ENCODE assay signal across 20 cellular contexts in the genomic region with DNA sequence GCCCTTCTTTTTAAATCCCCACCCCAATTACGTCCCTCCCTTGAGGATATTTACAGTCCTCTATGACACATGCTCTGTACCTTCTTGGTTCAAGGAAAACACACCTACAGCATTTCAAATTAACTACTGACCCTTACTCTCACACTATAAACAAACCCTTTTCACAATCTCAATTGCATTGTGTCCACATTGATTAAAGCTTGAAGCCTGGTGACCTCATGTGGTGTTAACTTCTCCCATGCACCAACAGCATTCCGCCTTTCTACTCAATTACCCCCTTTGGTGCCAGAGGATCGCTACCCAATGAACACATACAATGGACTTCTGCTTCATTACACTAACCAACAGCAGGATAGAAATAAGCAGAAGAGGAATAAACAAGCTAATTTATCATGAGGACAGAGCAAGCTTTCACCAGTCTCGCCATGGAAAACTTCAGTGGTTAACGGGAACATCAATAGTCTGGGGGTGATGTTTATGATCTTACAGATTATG. TPM values are rescaled to one million over a fixed set of nuclear protein-coding genes. Genes with fewer than 3 reads are reported as not detected.
A peak's percentile ranks its signal among the peaks of the same experiment; 100 is the strongest.
DNase-seq lines count a peak whose midpoint lies in the region; ATAC-seq and TF ChIP-seq lines count a peak whose summit lies in the region.
"Had no signal": no experiment of that assay in that cellular context is flagged by ENCODE, and none has a peak within 500 bp of the region (broad histone marks: within the 10 kb centered on the region; RNA-seq: fewer than 3 reads in every experiment).

No MANE protein-coding gene starts in this region.

- DNase-seq in COR-L47 (lab: John Stamatoyannopoulos, UW) (peak; percentile 94), NCI-H2029 treated with DMSO at 0.1 percent for 48 hours (lab: John Stamatoyannopoulos, UW) (peak; percentile 48), caudate nucleus (lab: John Stamatoyannopoulos, UW) (peak in 7 of 61 donors; percentile 3 to 47 (median 17)), testis (no peak), left lung (no peak), smooth muscle cell (lab: John Stamatoyannopoulos, UW; ENCODE audit: unreplicated experiment) (no peak)
- DNase-seq: activated CD4-positive, alpha-beta T cell treated with anti-CD3 and anti-CD28 coated beads for 36 hours; activated CD8-positive, alpha-beta memory T cell treated with anti-CD3 and anti-CD28 coated beads, Interleukin-2, amount 50 U/mL, for 48 hours; CD4-positive, alpha-beta T cell; cerebellar nuclear complex; foreskin keratinocyte; stimulated activated CD4-positive, alpha-beta T cell treated with anti-CD3 and anti-CD28 coated beads, Interleukin-4, amount 100 ng/mL, for 4 hours; T-helper 9 cell; upper lobe of right lung had no signal

- intact Hi-C loops in testis (cut with DNase I; ENCODE audit: low total_unique reads) (no loop called here), left lung (cut with DNase I) (no loop called here)

- H3K4me2 ChIP-seq in smooth muscle cell = no peak overlapping the region

- H3K27me3 ChIP-seq in muscle layer of colon (ENCODE audit: control insufficient read depth in 1 of 2, insufficient read depth in 2 of 2, low read length in 2 of 2) (no peaks in the 10 kb centered on the region), testis (no peaks in the 10 kb centered on the region), left lung (no peaks in the 10 kb centered on the region), smooth muscle cell (ENCODE audit: low read depth) (no peaks in the 10 kb centered on the region)
- H3K27me3 ChIP-seq: foreskin keratinocyte, neutrophil, SJSA1, upper lobe of right lung had no signal

- 91 to 92% methylated on average over 5 of the region's 5 CpGs for WGBS in testis, 2 donors
- whole genome bisulfite sequencing in smooth muscle cell (ENCODE audit: low lambda C conversion rate) = 90% methylated on average over 5 of the region's 5 CpGs

- TF ChIP-seq POLR2A in testis (IDR thresholded peaks at IDR 0.05) = no peak

- ATAC-seq in left lung = no peak
- ATAC-seq in HG03139 (IDR thresholded peaks at IDR 0.05; ENCODE audit: unreplicated experiment) = no peak
- ATAC-seq: activated CD4-positive, alpha-beta T cell treated with anti-CD3 and anti-CD28 coated beads for 36 hours; foreskin keratinocyte; upper lobe of right lung had no signal

- H3F3A ChIP-seq in smooth muscle cell (ENCODE audit: low read depth) = peaks cover 16% of the 10 kb centered on the region

- H3K36me3 ChIP-seq in muscle layer of colon (ENCODE audit: insufficient read depth, low read length) (no peaks in the 10 kb centered on the region), testis (ENCODE audit: low read depth, missing control alignments) (no peaks in the 10 kb centered on the region), left lung (no peaks in the 10 kb centered on the region), smooth muscle cell (ENCODE audit: low read depth) (no peaks in the 10 kb centered on the region)
- H3K36me3 ChIP-seq: neutrophil, SJSA1, upper lobe of right lung had no signal

- TF ChIP-seq CTCF in testis (IDR thresholded peaks at IDR 0.05) (no peak), left lung (IDR thresholded peaks at IDR 0.05) (no peak), smooth muscle cell (IDR thresholded peaks at IDR 0.05; ENCODE audit: borderline replicate concordance, insufficient read depth, poor library complexity, severe bottlenecking) (no peak)

- H3K79me2 ChIP-seq in smooth muscle cell (ENCODE audit: low read depth) = peaks cover 86% of the 10 kb centered on the region

- H3K9me3 ChIP-seq in muscle layer of colon (ENCODE audit: low read length) (no peaks in the 10 kb centered on the region), testis (no peaks in the 10 kb centered on the region), left lung (no peaks in the 10 kb centered on the region), smooth muscle cell (replicated peaks; ENCODE audit: low read depth) (no peaks in the 10 kb centered on the region)
- H3K9me3 ChIP-seq: neutrophil, SJSA1, upper lobe of right lung had no signal

- H3K27ac ChIP-seq in caudate nucleus (ENCODE audit: low read depth, low read length) (peak overlapping the region; percentile 8), muscle layer of colon (ENCODE audit: low read depth, low read length) (peak overlapping the region; percentile 24), testis (no peak overlapping the region), left lung (no peak overlapping the region), smooth muscle cell (ENCODE audit: low read depth) (no peak overlapping the region)
- H3K27ac ChIP-seq: foreskin keratinocyte, neutrophil, SJSA1, upper lobe of right lung had no signal

- H3K4me1 ChIP-seq in muscle layer of colon (ENCODE audit: insufficient read depth, low read length) (peaks cover 79% of the 10 kb centered on the region), testis (no peaks in the 10 kb centered on the region), left lung (peaks cover 3 to 22% of the 10 kb centered on the region in 2 donors), smooth muscle cell (ENCODE audit: low read depth) (peaks cover 86% of the 10 kb centered on the region)

- H3K4me3 ChIP-seq in muscle layer of colon (ENCODE audit: low read depth in 1 of 2, low read length in 2 of 2) (no peak overlapping the region), testis (no peak overlapping the region), left lung (no peak overlapping the region), smooth muscle cell (no peak overlapping the region)
- H3K4me3 ChIP-seq: lung, SJSA1, upper lobe of right lung had no signal

- no peak overlapping the region for H3K9ac ChIP-seq in muscle layer of colon (ENCODE audit: low read length)
- no peak overlapping the region for H3K9ac ChIP-seq in smooth muscle cell (ENCODE audit: low read depth)

- H4K20me1 ChIP-seq in smooth muscle cell (ENCODE audit: low read depth) = no peaks in the 10 kb centered on the region

- no peak overlapping the region for H2AFZ ChIP-seq in smooth muscle cell (ENCODE audit: low read depth)

RNA-seq across cellular contexts. Expression of gene WLS, which starts 15.2 kb away (rescaled TPM):
- total RNA-seq in testis = 10 to 100 TPM; 32.6 to 93.7 TPM
- polyA plus RNA-seq in testis (ENCODE audit: insufficient read depth, low read depth, low replicate concordance) = 75.5 TPM
- 100 to 1,000 TPM in 1 of 2 donors, 10 to 100 TPM in 1; 85.7 to 127 TPM for total RNA-seq in left lung
- total RNA-seq in smooth muscle cell = 92.5 and 112 TPM in 2 replicates
- 58.1 and 93.2 TPM in 2 replicates for polyA plus RNA-seq in smooth muscle cell
- total RNA-seq: activated CD4-positive, alpha-beta T cell treated with anti-CD3 and anti-CD28 coated beads for 36 hours; OCI-LY7 had no signal

Comparison
In these comparisons a context has a peak if more than half of its experiments do, and no peak if none do; other contexts are left out.
1. DNase-seq: peak in COR-L47 (single experiment) and NCI-H2029 treated with DMSO at 0.1 percent for 48 hours (single experiment); none in testis (single experiment), left lung (0 of 2) and smooth muscle cell (single experiment).
2. H3K27ac ChIP-seq: peak in caudate nucleus (single experiment) and muscle layer of colon (single experiment); none in testis (0 of 2), left lung (0 of 2) and smooth muscle cell (single experiment).